Comparison of ENCODE assay signal across 8 cellular contexts in genomic region chr12:76030378-76031080, GRCh38. TPM values are rescaled to one million over a fixed set of nuclear protein-coding genes. Genes with fewer than 3 reads are reported as not detected.
DNase-seq lines count a peak whose midpoint lies in the region; TF ChIP-seq lines count a peak whose summit lies in the region.

No MANE protein-coding gene starts in this region.

- TF ChIP-seq POLR2A in thyroid gland (IDR thresholded peaks at IDR 0.05), result no peak

- no peak overlapping the region for H3K4me2 ChIP-seq in fibroblast of lung (ENCODE audit: extremely low read depth, insufficient read depth, low read length)

- no peak overlapping the region for H2AFZ ChIP-seq in fibroblast of lung (ENCODE audit: low read length)

- H3K36me3 ChIP-seq in fibroblast of lung (ENCODE audit: control insufficient read depth, insufficient read depth, low read length) (peaks cover 8% of the 10 kb centered on the region), thyroid gland (peaks cover 0 to 11% of the 10 kb centered on the region in 2 donors)

- WGBS in thyroid gland, 2 donors, result 1% methylated on average over 21 to 30 of the region's 40 CpGs

- peaks cover 79% of the 10 kb centered on the region for H3K79me2 ChIP-seq in fibroblast of lung (ENCODE audit: control insufficient read depth, insufficient read depth, low read length)

- no peaks in the 10 kb centered on the region for H3K27me3 Mint-ChIP-seq in nephron progenitor cell (ENCODE audit: low read depth, poor library complexity)

- intact Hi-C loops in thyroid gland (cut with DNase I), result loop anchor here (10.0 kb wide), 2 partner anchors 116 to 476 kb away; no protein-coding TSS in a partner anchor

- H3K9me3 Mint-ChIP-seq in nephron progenitor cell, result no peaks in the 10 kb centered on the region

- peak overlapping the region; percentile 97 for H3K27ac ChIP-seq in fibroblast of lung (ENCODE audit: insufficient read depth, low read length)
- peak overlapping the region; percentile 95 to 99 (median 98) for H3K27ac ChIP-seq in thyroid gland

- DNase-seq in NCI-H82 (lab: John Stamatoyannopoulos, UW) (peak; percentile 24), NCI-H82 treated with DMSO at 0.1 percent for 48 hours (lab: John Stamatoyannopoulos, UW; ENCODE audit: unreplicated experiment) (no peak), NCI-H748 (lab: John Stamatoyannopoulos, UW; ENCODE audit: unreplicated experiment) (peak; percentile 70), activated T-helper 1 cell treated with Interleukin-2 at 50 U/mL for 16 hours (ENCODE audit: low read depth) (peak; percentile 41), fibroblast of lung (ENCODE audit: low read depth in 2 of 2) (peak; percentile 57 to 66), nephron progenitor cell (peak; percentile 40), thyroid gland (peak; percentile 38 to 51), iPS-NIHi7 (ENCODE audit: extremely low spot score) (no peak)

- no peaks in the 10 kb centered on the region for H4K20me1 ChIP-seq in fibroblast of lung (ENCODE audit: control insufficient read depth, extremely low read depth, insufficient read depth, low read length)

- no peaks in the 10 kb centered on the region for H3K27me3 ChIP-seq in fibroblast of lung (ENCODE audit: control insufficient read depth, insufficient read depth, low read length)
- H3K27me3 ChIP-seq in thyroid gland, result no peaks in the 10 kb centered on the region

- peaks cover 10% of the 10 kb centered on the region for H3K4me1 ChIP-seq in fibroblast of lung (ENCODE audit: control insufficient read depth, extremely low read depth, insufficient read depth, low read length)
- peaks cover 30 to 33% of the 10 kb centered on the region in 2 donors for H3K4me1 ChIP-seq in thyroid gland

- peak overlapping the region; percentile 99 for H3K9ac ChIP-seq in fibroblast of lung (ENCODE audit: insufficient read depth, low read length)

- H3K36me3 Mint-ChIP-seq in nephron progenitor cell (ENCODE audit: low read depth), result peaks cover 43% of the 10 kb centered on the region

- H3K27ac Mint-ChIP-seq in nephron progenitor cell, result peak overlapping the region; percentile 97

- TF ChIP-seq CTCF in fibroblast of lung (conservative IDR thresholded peaks at IDR 0.05 in 1 of 2, IDR thresholded peaks at IDR 0.05 in 1 of 2; ENCODE audit: low read depth in 1 of 2, low read length in 2 of 2) (no peak), nephron progenitor cell (IDR thresholded peaks at IDR 0.05) (no peak), thyroid gland (IDR thresholded peaks at IDR 0.05) (no peak)

- peak overlapping the region; percentile 95 for H3K4me3 Mint-ChIP-seq in nephron progenitor cell

- H3K4me3 ChIP-seq in fibroblast of lung (replicated peaks in 1 of 4; ENCODE audit: control extremely low read depth in 1 of 4, insufficient read depth in 1 of 4, low read depth in 3 of 4, low read length in 4 of 4) (peak overlapping the region; percentile 89 to 98 (median 94)), thyroid gland (replicated peaks in 1 of 3) (peak overlapping the region; percentile 86 to 90 (median 89))

- peaks cover 54% of the 10 kb centered on the region for H3K4me1 Mint-ChIP-seq in nephron progenitor cell

- H3K9me3 ChIP-seq in fibroblast of lung (ENCODE audit: control insufficient read depth, insufficient read depth, low read depth, low read length) (no peaks in the 10 kb centered on the region), thyroid gland (no peaks in the 10 kb centered on the region)

RNA-seq across cellular contexts. Expression of gene PHLDA1, which starts 1.0 kb away (rescaled TPM):
- 127 and 252 TPM in 2 replicates for total RNA-seq in fibroblast of lung
- 48.1 and 125 TPM in 2 replicates for polyA plus RNA-seq in fibroblast of lung
- polyA plus RNA-seq in fibroblast of lung (2012), result 50.4 and 127 TPM in 2 replicates
- 22.8 and 76.1 TPM in 2 replicates for polyA minus RNA-seq in fibroblast of lung (ENCODE audit: low replicate concordance)
- total RNA-seq in thyroid gland, result 10 to 100 TPM; 45.2 to 73.1 (median 57.5) TPM

RNA-seq across cellular contexts. Expression of gene NAP1L1, which starts 54.0 kb away (rescaled TPM):
- total RNA-seq in fibroblast of lung (275 and 299 TPM in 2 replicates), thyroid gland (100 to 1,000 TPM; 193 to 341 (median 213) TPM)
- polyA plus RNA-seq in fibroblast of lung, result 574 and 695 TPM in 2 replicates
- 533 and 666 TPM in 2 replicates for polyA plus RNA-seq in fibroblast of lung (2012)
- 9.2 and 16.5 TPM in 2 replicates for polyA minus RNA-seq in fibroblast of lung (ENCODE audit: low replicate concordance)

Comparison
In these comparisons a context has a peak if more than half of its experiments do, and no peak if none do; other contexts are left out.
1. DNase-seq: peak in NCI-H82 (single experiment), NCI-H748 (single experiment), activated T-helper 1 cell treated with Interleukin-2 at 50 U/mL for 16 hours (single experiment), fibroblast of lung (2 of 2), nephron progenitor cell (single experiment) and thyroid gland (2 of 2); none in NCI-H82 treated with DMSO at 0.1 percent for 48 hours (single experiment) and iPS-NIHi7 (single experiment).